Comparison of ENCODE assay signal across 1 cellular context in the genomic region with DNA sequence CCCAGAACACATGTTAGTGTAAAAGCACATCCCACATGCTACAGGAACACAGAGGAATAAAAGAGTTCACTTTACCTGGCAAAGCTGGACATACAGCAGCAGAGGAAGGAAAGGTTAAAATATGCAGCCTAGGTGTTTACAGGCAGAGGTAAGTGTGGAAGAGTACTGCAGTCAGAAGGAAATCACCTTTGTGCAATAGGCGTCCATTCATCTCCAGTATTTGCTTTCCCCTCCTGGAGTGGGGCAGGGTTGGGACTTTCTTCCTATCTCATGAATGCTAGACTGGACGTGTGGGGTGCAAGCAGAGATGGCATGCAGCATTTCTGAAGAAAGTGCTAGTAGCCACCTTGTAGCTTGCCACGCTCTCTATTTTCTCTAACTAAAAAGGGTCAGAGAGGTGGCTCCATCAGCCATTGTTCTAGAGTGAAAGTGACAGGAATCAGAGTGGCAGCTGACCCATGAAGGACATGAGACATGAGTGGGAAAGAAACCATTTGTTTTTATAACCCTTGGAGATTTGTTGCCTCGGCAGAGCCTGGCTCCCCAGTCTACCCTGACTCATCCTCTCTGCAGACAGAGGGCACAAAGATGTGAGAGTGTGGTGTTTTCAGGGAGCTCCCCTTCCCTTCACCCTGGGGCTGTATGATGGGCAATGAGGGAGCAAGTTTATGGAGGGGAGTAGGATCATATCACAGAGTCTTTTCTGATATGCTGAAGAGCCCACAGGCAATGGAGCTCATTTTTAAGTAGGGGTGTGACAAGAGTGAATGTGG.
TF ChIP-seq lines count a peak whose summit lies in the region.

No MANE protein-coding gene starts in this region.

TF ChIP-seq in HepG2, 621 proteins besides CTCF, POLR2A, EP300 and RAD21 (continued from another document):
- TF ChIP-seq THAP7 (CRISPR knock-in tag; IDR thresholded peaks at IDR 0.05) (no peak), ZFP36L1 (CRISPR knock-in tag; IDR thresholded peaks at IDR 0.05) (no peak), POGZ (CRISPR knock-in tag; IDR thresholded peaks at IDR 0.05) (no peak), ZNF44 (CRISPR knock-in tag; IDR thresholded peaks at IDR 0.05) (no peak), NFKB2 (CRISPR knock-in tag; IDR thresholded peaks at IDR 0.05; ENCODE audit: borderline replicate concordance) (no peak), ZMAT3 (CRISPR knock-in tag; conservative IDR thresholded peaks at IDR 0.05) (no peak), ZFY (CRISPR knock-in tag; IDR thresholded peaks at IDR 0.05) (no peak), ZNF333 (CRISPR knock-in tag; IDR thresholded peaks at IDR 0.05; ENCODE audit: borderline replicate concordance) (no peak), MAFG (CRISPR knock-in tag; IDR thresholded peaks at IDR 0.05) (no peak), DNMT3B (CRISPR knock-in tag; conservative IDR thresholded peaks at IDR 0.05) (no peak), PHF8 (CRISPR knock-in tag; IDR thresholded peaks at IDR 0.05) (no peak), PPARG (CRISPR knock-in tag; conservative IDR thresholded peaks at IDR 0.05) (no peak), GLI4 (CRISPR knock-in tag; IDR thresholded peaks at IDR 0.05; ENCODE audit: borderline replicate concordance) (no peak)
- TF ChIP-seq, protein P1, sequence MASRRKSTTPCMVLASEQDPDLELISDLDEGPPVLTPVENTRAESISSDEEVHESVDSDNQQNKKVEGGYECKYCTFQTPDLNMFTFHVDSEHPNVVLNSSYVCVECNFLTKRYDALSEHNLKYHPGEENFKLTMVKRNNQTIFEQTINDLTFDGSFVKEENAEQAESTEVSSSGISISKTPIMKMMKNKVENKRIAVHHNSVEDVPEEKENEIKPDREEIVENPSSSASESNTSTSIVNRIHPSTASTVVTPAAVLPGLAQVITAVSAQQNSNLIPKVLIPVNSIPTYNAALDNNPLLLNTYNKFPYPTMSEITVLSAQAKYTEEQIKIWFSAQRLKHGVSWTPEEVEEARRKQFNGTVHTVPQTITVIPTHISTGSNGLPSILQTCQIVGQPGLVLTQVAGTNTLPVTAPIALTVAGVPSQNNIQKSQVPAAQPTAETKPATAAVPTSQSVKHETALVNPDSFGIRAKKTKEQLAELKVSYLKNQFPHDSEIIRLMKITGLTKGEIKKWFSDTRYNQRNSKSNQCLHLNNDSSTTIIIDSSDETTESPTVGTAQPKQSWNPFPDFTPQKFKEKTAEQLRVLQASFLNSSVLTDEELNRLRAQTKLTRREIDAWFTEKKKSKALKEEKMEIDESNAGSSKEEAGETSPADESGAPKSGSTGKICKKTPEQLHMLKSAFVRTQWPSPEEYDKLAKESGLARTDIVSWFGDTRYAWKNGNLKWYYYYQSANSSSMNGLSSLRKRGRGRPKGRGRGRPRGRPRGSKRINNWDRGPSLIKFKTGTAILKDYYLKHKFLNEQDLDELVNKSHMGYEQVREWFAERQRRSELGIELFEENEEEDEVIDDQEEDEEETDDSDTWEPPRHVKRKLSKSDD (CRISPR knock-in tag; IDR thresholded peaks at IDR 0.05; ENCODE audit: low read depth): no peak
TF ChIP-seq in HepG2: peak in this region for 0.
